In the genomic region with DNA sequence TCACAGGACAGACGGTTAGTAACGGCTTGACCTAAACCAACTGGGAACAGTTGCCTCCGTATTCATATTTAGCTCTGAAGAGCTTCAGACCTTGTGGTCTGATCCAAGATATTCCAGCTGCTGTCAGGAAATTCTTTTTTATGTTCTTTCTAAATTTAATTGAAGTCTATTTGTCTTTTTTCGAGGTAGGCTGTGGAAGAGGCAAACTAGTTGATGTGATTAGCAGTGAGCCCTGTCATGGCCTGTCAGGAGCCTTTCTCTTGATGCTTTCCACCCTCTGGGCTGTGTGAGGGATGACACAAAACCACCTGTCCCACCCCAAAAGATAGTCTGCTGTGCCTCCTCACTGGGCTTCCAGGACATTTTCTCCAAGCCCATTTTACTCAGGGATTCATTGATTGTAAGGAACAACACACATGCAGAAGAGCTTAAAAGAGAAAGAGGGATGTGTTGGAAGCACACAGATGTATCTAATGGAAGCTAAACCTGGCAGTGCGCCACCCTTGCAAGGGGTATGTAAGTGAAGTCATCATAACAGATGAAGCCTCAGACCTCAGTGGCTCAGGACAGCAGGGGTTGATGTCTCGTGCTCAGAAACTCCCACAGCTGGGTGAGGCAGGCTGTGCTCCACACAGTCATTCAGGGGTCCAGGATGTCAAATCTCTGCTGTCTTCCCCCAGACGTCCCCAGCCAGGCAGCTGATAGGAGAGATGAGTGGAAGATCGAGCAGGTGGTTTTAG, we compare ENCODE assay signal across 21 cellular contexts.
"Had no signal": no experiment of that assay in that cellular context is flagged by ENCODE, and none has a peak within 500 bp of the region (broad histone marks: within the 10 kb centered on the region; RNA-seq: fewer than 3 reads in every experiment).

No MANE protein-coding gene starts in this region.

- H3K9me3 Mint-ChIP-seq: activated CD4-positive, alpha-beta T cell treated with anti-CD3 and anti-CD28 coated beads, Interleukin-2, amount 10 ng/mL, durations not matched to agents 24 days and 14 days; activated naive CD4-positive, alpha-beta T cell treated with anti-CD3 and anti-CD28 coated beads, Interleukin-2, amount 50 U/mL, for 72 hours; activated T-cell treated with anti-CD3 and anti-CD28 coated beads, Interleukin-2, amount 50 U/mL, for 72 hours; effector memory CD8-positive, alpha-beta T cell; natural killer cell; T-helper 2 cell treated with Interferon-gamma antibody and Interleukin-4, amounts not matched to agents 5 μg/mL and 100 μg/mL, for 36 hours; type B pancreatic cell had no signal

- H3K27ac ChIP-seq: gastrocnemius medialis, suprapubic skin had no signal

- H3K4me1 Mint-ChIP-seq: activated CD4-positive, alpha-beta T cell treated with anti-CD3 and anti-CD28 coated beads, Interleukin-2, amount 10 ng/mL, durations not matched to agents 24 days and 14 days had no signal

- H3K4me1 ChIP-seq: gastrocnemius medialis, suprapubic skin had no signal

- H3K4me3 Mint-ChIP-seq: activated CD4-positive, alpha-beta T cell treated with anti-CD3 and anti-CD28 coated beads, Interleukin-2, amount 10 ng/mL, durations not matched to agents 24 days and 14 days; activated CD8-positive, alpha-beta T cell treated with anti-CD3 and anti-CD28 coated beads, Interleukin-2, amount 10 ng/mL, durations not matched to agents 7 days and 5 days; activated T-cell treated with anti-CD3 and anti-CD28 coated beads, Interleukin-2, amount 50 U/mL, for 72 hours; dendritic cell treated with granulocyte-macrophage colony-stimulating factor and Interleukin-4, amounts not matched to agents 40 ng/mL and 50 ng/mL, for 4 days; effector memory CD8-positive, alpha-beta T cell; natural killer cell; T-helper 2 cell treated with Interferon-gamma antibody and Interleukin-4, amounts not matched to agents 5 μg/mL and 100 μg/mL, for 36 hours; type B pancreatic cell had no signal

- DNase-seq: activated CD4-positive, alpha-beta T cell treated with anti-CD3 and anti-CD28 coated beads, Interleukin-2, amount 10 ng/mL, durations not matched to agents 24 days and 14 days; activated CD4-positive, CD25-positive, alpha-beta regulatory T cell; activated CD8-positive, alpha-beta memory T cell treated with anti-CD3 and anti-CD28 coated beads, Interleukin-2, amount 50 U/mL, for 4 hours; activated CD8-positive, alpha-beta T cell treated with anti-CD3 and anti-CD28 coated beads, Interleukin-2, amount 10 ng/mL, durations not matched to agents 7 days and 5 days; activated gamma-delta T cell; activated T-cell treated with anti-CD3 and anti-CD28 coated beads, Interleukin-2, amount 50 U/mL, for 72 hours; effector memory CD8-positive, alpha-beta T cell; gastrocnemius medialis; islet precursor cell; mucosa of descending colon; natural killer cell; nucleus accumbens; small intestine; stimulated activated naive CD8-positive, alpha-beta T cell treated with anti-CD3 and anti-CD28 coated beads, Interleukin-15, Interleukin-2, amounts not matched to agents 100 U/mL and 50 U/mL, for 24 hours; SW 1271 had no signal

- H3K27me3 Mint-ChIP-seq: type B pancreatic cell had no signal

- H3K36me3 ChIP-seq: gastrocnemius medialis, suprapubic skin had no signal

- H3K4me3 ChIP-seq: gastrocnemius medialis, lung, mucosa of descending colon, suprapubic skin had no signal

- H3K9me3 ChIP-seq: gastrocnemius medialis, mucosa of descending colon, suprapubic skin had no signal

- H3K27me3 ChIP-seq: gastrocnemius medialis, suprapubic skin had no signal

- ATAC-seq: activated CD8-positive, alpha-beta T cell treated with anti-CD3 and anti-CD28 coated beads, Interleukin-2, amount 10 ng/mL, durations not matched to agents 7 days and 5 days; activated naive CD4-positive, alpha-beta T cell treated with anti-CD3 and anti-CD28 coated beads, Interleukin-2, amount 50 U/mL, for 72 hours; activated T-cell treated with anti-CD3 and anti-CD28 coated beads, Interleukin-2, amount 50 U/mL, for 72 hours; effector memory CD8-positive, alpha-beta T cell; gastrocnemius medialis; mucosa of descending colon; natural killer cell; stimulated activated naive CD8-positive, alpha-beta T cell treated with anti-CD3 and anti-CD28 coated beads, Interleukin-15, Interleukin-2, amounts not matched to agents 100 U/mL and 50 U/mL, for 24 hours had no signal

- H3K36me3 Mint-ChIP-seq: activated naive CD4-positive, alpha-beta T cell treated with anti-CD3 and anti-CD28 coated beads, Interleukin-2, amount 50 U/mL, for 72 hours; natural killer cell had no signal

- H3K27ac Mint-ChIP-seq: activated CD4-positive, alpha-beta T cell treated with anti-CD3 and anti-CD28 coated beads, Interleukin-2, amount 10 ng/mL, durations not matched to agents 24 days and 14 days; activated CD8-positive, alpha-beta T cell treated with anti-CD3 and anti-CD28 coated beads, Interleukin-2, amount 10 ng/mL, durations not matched to agents 7 days and 5 days; activated naive CD4-positive, alpha-beta T cell treated with anti-CD3 and anti-CD28 coated beads, Interleukin-2, amount 50 U/mL, for 72 hours; activated T-cell treated with anti-CD3 and anti-CD28 coated beads, Interleukin-2, amount 50 U/mL, for 72 hours; dendritic cell treated with granulocyte-macrophage colony-stimulating factor and Interleukin-4, amounts not matched to agents 40 ng/mL and 50 ng/mL, for 4 days; effector memory CD8-positive, alpha-beta T cell; natural killer cell; T-helper 2 cell treated with Interferon-gamma antibody and Interleukin-4, amounts not matched to agents 5 μg/mL and 100 μg/mL, for 36 hours; type B pancreatic cell had no signal
